ENCODE assay signal across 9 cellular contexts in genomic region chr2:238108423-238109201, GRCh38. TPM values are rescaled to one million over a fixed set of nuclear protein-coding genes. Genes with fewer than 3 reads are reported as not detected.
A peak's percentile ranks its signal among the peaks of the same experiment; 100 is the strongest.
DNase-seq lines count a peak whose midpoint lies in the region; ATAC-seq and TF ChIP-seq lines count a peak whose summit lies in the region.
"Had no signal": no experiment of that assay in that cellular context is flagged by ENCODE, and none has a peak within 500 bp of the region (broad histone marks: within the 10 kb centered on the region; RNA-seq: fewer than 3 reads in every experiment).

No MANE protein-coding gene starts in this region.

- WGBS in heart left ventricle, 4 donors: 46 to 69% (median 47%) methylated on average over 18 to 20 of the region's 20 CpGs

- DNase-seq in ELF-1 (ENCODE audit: low read depth, low spot score) (peak; percentile 43), Karpas-422 (peak; percentile 76), heart left ventricle (peak in 4 of 5 donors; percentile 16 to 45 (median 24)), brain microvascular endothelial cell (no peak), EL (no peak)

- H3K4me2 ChIP-seq in Karpas-422 (ENCODE audit: low read depth, low read length, poor library complexity, severe bottlenecking): peak overlapping the region; percentile 70

- intact Hi-C loops in heart left ventricle (cut with DNase I): loop anchor here in 1 of 10 donors (10.0 kb wide), 1 partner anchor 254 kb away; the partner anchor contains the start of gene RAMP1

- no peaks in the 10 kb centered on the region for H3K9me2 ChIP-seq in Karpas-422 (replicated peaks; ENCODE audit: insufficient read depth, low read length)

- no peak for TF ChIP-seq CTCF in heart left ventricle (IDR thresholded peaks at IDR 0.05)
- no peak for TF ChIP-seq CTCF in brain microvascular endothelial cell (IDR thresholded peaks at IDR 0.05; ENCODE audit: low read depth, low read length, missing control alignments)

- peaks cover 10% of the 10 kb centered on the region; the same call in 1 of the 2 replicates for H3K9me3 ChIP-seq in Karpas-422 (ENCODE audit: low read length)
- H3K9me3 ChIP-seq in heart left ventricle: peaks cover 0 to 16% (median 7%) of the 10 kb centered on the region in 12 donors
- H3K9me3 ChIP-seq: adrenal gland had no signal

- no peaks in the 10 kb centered on the region for H4K20me1 ChIP-seq in Karpas-422 (ENCODE audit: insufficient read depth, low read depth, low read length)

- in situ Hi-C loops in brain microvascular endothelial cell (cut with HindIII; ENCODE audit: low pct_ligation_motif_present, low sequenced_read_pairs): no loop called here

- no peaks in the 10 kb centered on the region for H3K27me3 ChIP-seq in Karpas-422 (ENCODE audit: low read length)
- peaks cover 0 to 5% (median 0%) of the 10 kb centered on the region in 9 donors for H3K27me3 ChIP-seq in heart left ventricle
- no peaks in the 10 kb centered on the region for H3K27me3 ChIP-seq in brain microvascular endothelial cell (replicated peaks)
- H3K27me3 ChIP-seq: adrenal gland had no signal

- H2AFZ ChIP-seq in Karpas-422 (ENCODE audit: low read length): no peak overlapping the region

- no peak overlapping the region for H3K9ac ChIP-seq in Karpas-422 (ENCODE audit: low read length)

- H3K27ac ChIP-seq in Karpas-422 (ENCODE audit: low read length): no peak overlapping the region
- H3K27ac ChIP-seq in heart left ventricle: no peak overlapping the region
- no peak overlapping the region for H3K27ac ChIP-seq in brain microvascular endothelial cell
- H3K27ac ChIP-seq: adrenal gland had no signal

- H3K36me3 ChIP-seq in Karpas-422 (ENCODE audit: insufficient read depth, low read length): no peaks in the 10 kb centered on the region; the same call in 1 of the 2 replicates
- no peaks in the 10 kb centered on the region for H3K36me3 ChIP-seq in heart left ventricle
- no peaks in the 10 kb centered on the region for H3K36me3 ChIP-seq in brain microvascular endothelial cell (replicated peaks)
- H3K36me3 ChIP-seq: adrenal gland had no signal

- peak; percentile 58 for ATAC-seq in GM19455 (IDR thresholded peaks at IDR 0.05; ENCODE audit: unreplicated experiment)
- no peak for ATAC-seq in heart left ventricle
- no peak for ATAC-seq in GM18517 (IDR thresholded peaks at IDR 0.05; ENCODE audit: unreplicated experiment)
- no peak for ATAC-seq in HG03039 (IDR thresholded peaks at IDR 0.05; ENCODE audit: unreplicated experiment)

- H3K4me3 ChIP-seq in Karpas-422 (ENCODE audit: low read length) (no peak overlapping the region; the same call in 1 of the 2 replicates), heart left ventricle (no peak overlapping the region), brain microvascular endothelial cell (ENCODE audit: low read depth, low read length) (no peak overlapping the region)
- H3K4me3 ChIP-seq: adrenal gland had no signal

- peaks cover 33% of the 10 kb centered on the region for H3K4me1 ChIP-seq in Karpas-422 (ENCODE audit: low read length)
- peaks cover 0 to 20% (median 0%) of the 10 kb centered on the region in 12 donors for H3K4me1 ChIP-seq in heart left ventricle

- no peak for TF ChIP-seq POLR2A in heart left ventricle (IDR thresholded peaks at IDR 0.05)

- no peaks in the 10 kb centered on the region for H3K79me2 ChIP-seq in Karpas-422 (ENCODE audit: low read length)

RNA-seq across cellular contexts. Expression of gene ESPNL, which starts 8.5 kb away (rescaled TPM):
- total RNA-seq in Karpas-422 (2014; rRNA removed; shearing (Covaris generic); ENCODE audit: low replicate concordance): 1.0 TPM in 2 replicates
- 1 to 10 TPM in 1 of 9 donors, under 1 TPM in 7, not detected in 1; 0.05 to 1.2 (median 0.23) TPM for total RNA-seq in heart left ventricle
- polyA plus RNA-seq in heart left ventricle: under 1 TPM in 1 of 2 donors, not detected in 1; 0.27 TPM

RNA-seq across cellular contexts. Expression of gene KLHL30, which starts 29.9 kb away (rescaled TPM):
- total RNA-seq in Karpas-422 (2014; rRNA removed; shearing (Covaris generic); ENCODE audit: low replicate concordance): not detected in 2 replicates
- total RNA-seq in heart left ventricle: 10 to 100 TPM; 19.8 to 43.7 (median 23.2) TPM
- 10 to 100 TPM in 1 of 2 donors, 1 to 10 TPM in 1; 5.1 to 10.7 TPM for polyA plus RNA-seq in heart left ventricle

RNA-seq across cellular contexts. Expression of gene SCLY, which starts 47.8 kb away (rescaled TPM):
- total RNA-seq in Karpas-422 (2014; rRNA removed; shearing (Covaris generic); ENCODE audit: low replicate concordance): 20.5 and 48.0 TPM in 2 replicates
- 10 to 100 TPM in 6 of 9 donors, 1 to 10 TPM in 3; 8.1 to 14.3 (median 10.6) TPM for total RNA-seq in heart left ventricle
- polyA plus RNA-seq in heart left ventricle: 10 to 100 TPM in 1 of 2 donors, 1 to 10 TPM in 1; 6.9 to 21.2 TPM

RNA-seq across cellular contexts. Expression of gene ERFE, which starts 50.2 kb away (rescaled TPM):
- total RNA-seq in Karpas-422 (2014; rRNA removed; shearing (Covaris generic); ENCODE audit: low replicate concordance): 2.8 and 4.1 TPM in 2 replicates
- total RNA-seq in heart left ventricle: 1 to 10 TPM in 1 of 9 donors, under 1 TPM in 5, not detected in 3; 0.23 to 1.8 (median 0.65) TPM
- under 1 TPM; 0.08 to 0.36 TPM for polyA plus RNA-seq in heart left ventricle

Comparison
In these comparisons a context has a peak if more than half of its experiments do, and no peak if none do; other contexts are left out.
1. DNase-seq: peak in ELF-1 (single experiment), Karpas-422 (single experiment) and heart left ventricle (4 of 5); none in brain microvascular endothelial cell (single experiment) and EL (single experiment).
2. RNA of gene KLHL30, which starts 29.9 kb away (total RNA-seq): 19.8 to 43.7 TPM in heart left ventricle; not detected in Karpas-422; every median in the first group is over 10 times any median in the second.